ENCODE assay signal across 8 cellular contexts in the genomic region with DNA sequence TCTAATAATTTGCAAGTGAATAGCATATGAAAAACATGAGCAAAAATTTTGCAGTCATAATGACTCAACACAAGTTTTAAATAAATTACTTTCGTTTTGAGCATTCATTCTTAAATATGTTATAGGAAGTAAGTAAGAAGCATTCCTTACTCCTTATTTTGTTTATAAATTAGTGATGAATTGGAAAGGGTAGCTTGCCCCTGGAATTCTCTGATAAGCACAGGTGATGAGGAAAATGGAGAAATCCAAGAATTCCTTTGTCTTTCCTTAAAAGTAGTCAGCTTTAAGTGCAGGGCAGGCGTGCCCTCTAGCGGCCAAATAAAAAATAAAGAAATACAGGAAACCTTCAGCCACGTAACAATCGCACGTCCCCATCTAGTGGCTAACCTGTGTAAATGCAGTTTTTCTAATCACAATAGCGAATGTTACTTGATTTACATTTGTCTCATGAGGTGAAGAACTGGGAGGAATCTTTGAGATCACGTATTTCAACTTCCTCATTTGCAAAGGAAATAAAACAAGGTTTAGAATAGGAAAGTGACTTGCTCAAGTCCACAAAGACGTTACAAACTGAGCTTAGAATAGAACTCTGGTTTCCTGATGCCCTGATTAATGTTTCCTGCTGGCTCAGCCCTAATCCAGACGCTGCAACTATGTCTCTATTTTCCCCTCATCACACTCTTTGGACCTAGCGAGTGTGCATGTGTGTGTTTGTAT. TPM values are rescaled to one million over a fixed set of nuclear protein-coding genes. Genes with fewer than 3 reads are reported as not detected.
DNase-seq lines count a peak whose midpoint lies in the region; ATAC-seq and TF ChIP-seq lines count a peak whose summit lies in the region.

No MANE protein-coding gene starts in this region.

- H3K36me3 Mint-ChIP-seq in CD8-positive, alpha-beta T cell, result no peaks in the 10 kb centered on the region

- H3K9me3 Mint-ChIP-seq in CD8-positive, alpha-beta T cell, result no peaks in the 10 kb centered on the region

- no peaks in the 10 kb centered on the region for H3K4me1 ChIP-seq in CD8-positive, alpha-beta T cell (ENCODE audit: insufficient read depth, low read length)
- no peaks in the 10 kb centered on the region for H3K4me1 ChIP-seq in osteoblast (ENCODE audit: insufficient read depth, low read length)

- peak; percentile 23 to 63 (median 58) for DNase-seq in CD8-positive, alpha-beta T cell
- peak; percentile 75 for DNase-seq in HT1080 (ENCODE audit: low read depth)
- peak; percentile 54 for DNase-seq in activated T-cell treated with anti-CD3 and anti-CD28 coated beads for 24 hours (ENCODE audit: low read depth)
- peak; percentile 81 for DNase-seq in fibroblast of peridontal ligament (ENCODE audit: extremely low read depth)
- DNase-seq in osteoblast (ENCODE audit: insufficient read length, low spot score, missing footprints), result peak; percentile 96
- DNase-seq in ureter (ENCODE audit: low spot score), result peak; percentile 77
- DNase-seq in NCI-H2196 (lab: John Stamatoyannopoulos, UW; ENCODE audit: unreplicated experiment), result no peak

- H3K4me2 ChIP-seq in osteoblast (ENCODE audit: insufficient read depth, low read length), result peak overlapping the region; percentile 74

- no peaks in the 10 kb centered on the region for H3K9me3 ChIP-seq in CD8-positive, alpha-beta T cell (ENCODE audit: low read length)
- no peaks in the 10 kb centered on the region for H3K9me3 ChIP-seq in osteoblast (ENCODE audit: low read depth, low read length)

- POLR2A ChIA-PET in CD8-positive, alpha-beta T cell (lab: Charles Lee), result interaction anchor here (1.4 kb wide), 1 partner anchor 252 kb away, joined by 9 read pairs; no protein-coding TSS in a partner anchor

- peak; percentile 99 for ATAC-seq in CD8-positive, alpha-beta T cell
- ATAC-seq in GM21390 (IDR thresholded peaks at IDR 0.05; ENCODE audit: unreplicated experiment), result peak; percentile 86

- H3K4me1 Mint-ChIP-seq in CD8-positive, alpha-beta T cell (ENCODE audit: low read depth), result peaks cover 13% of the 10 kb centered on the region

- TF ChIP-seq CTCF in CD8-positive, alpha-beta T cell (IDR thresholded peaks at IDR 0.05), result peak; percentile 86
- peak; percentile 96 for TF ChIP-seq CTCF in osteoblast (IDR thresholded peaks at IDR 0.05; ENCODE audit: extremely low read depth, low read depth, low read length)

- CTCF ChIA-PET in CD8-positive, alpha-beta T cell (lab: Charles Lee), result interaction anchor here (0.7 to 3.6 kb wide), 28 partner anchors 9 to 496 kb away, joined by 3 to 30 read pairs (median 4); no protein-coding TSS in a partner anchor

- H3K79me2 ChIP-seq in osteoblast (ENCODE audit: insufficient read depth, low read length), result no peaks in the 10 kb centered on the region

- no peaks in the 10 kb centered on the region for H3K36me3 ChIP-seq in CD8-positive, alpha-beta T cell (ENCODE audit: insufficient read depth, low read length)
- no peaks in the 10 kb centered on the region for H3K36me3 ChIP-seq in osteoblast (ENCODE audit: insufficient read depth, low read length)

- H3K4me3 Mint-ChIP-seq in CD8-positive, alpha-beta T cell, result peak overlapping the region; percentile 78

- no peaks in the 10 kb centered on the region for H4K20me1 ChIP-seq in osteoblast (ENCODE audit: insufficient read depth, low read length)

- H3K27me3 ChIP-seq in CD8-positive, alpha-beta T cell (ENCODE audit: insufficient read depth, low read length), result no peaks in the 10 kb centered on the region
- H3K27me3 ChIP-seq in osteoblast (ENCODE audit: insufficient read depth, low read length), result peaks cover 4% of the 10 kb centered on the region

- H3K27ac ChIP-seq in CD8-positive, alpha-beta T cell (ENCODE audit: low read depth, low read length), result no peak overlapping the region
- no peak overlapping the region for H3K27ac ChIP-seq in osteoblast (ENCODE audit: low read depth, low read length)

- peak overlapping the region; percentile 45 for H2AFZ ChIP-seq in osteoblast (ENCODE audit: low read length)

- intact Hi-C loops in CD8-positive, alpha-beta T cell (cut with DNase I, micrococcal nuclease), result loop anchor here in 1 of 2 experiments (5.0 kb wide), 3 partner anchors 138 to 253 kb away; no protein-coding TSS in a partner anchor

- peaks cover 5% of the 10 kb centered on the region for H3K27me3 Mint-ChIP-seq in CD8-positive, alpha-beta T cell (ENCODE audit: low read depth)

- H3K27ac Mint-ChIP-seq in CD8-positive, alpha-beta T cell, result peak overlapping the region; percentile 63

- H3K4me3 ChIP-seq in CD8-positive, alpha-beta T cell (ENCODE audit: low read depth, low read length), result peak overlapping the region; percentile 47
- H3K4me3 ChIP-seq in osteoblast (ENCODE audit: insufficient read depth, low read length), result peak overlapping the region; percentile 62

RNA-seq across cellular contexts. Expression of gene ZNG1B, which starts 47.2 kb away (rescaled TPM):
- 10 to 100 TPM; 31.9 to 32.4 TPM for total RNA-seq in CD8-positive, alpha-beta T cell
- 31.6 TPM in 2 replicates for total RNA-seq in HT1080 (2014; rRNA removed; shearing (Covaris generic))
- 21.6 and 24.8 TPM in 2 replicates for polyA plus RNA-seq in HT1080 (2015; cell fraction: cytosol; rRNA removed)
- polyA plus RNA-seq in HT1080 (2015; cell fraction: nucleus; rRNA removed), result 28.7 and 30.5 TPM in 2 replicates
- total RNA-seq in osteoblast (25.6 and 26.4 TPM in 2 replicates), ureter (46.0 TPM)
